Comparison of ENCODE assay signal across 11 cellular contexts in the genomic region with DNA sequence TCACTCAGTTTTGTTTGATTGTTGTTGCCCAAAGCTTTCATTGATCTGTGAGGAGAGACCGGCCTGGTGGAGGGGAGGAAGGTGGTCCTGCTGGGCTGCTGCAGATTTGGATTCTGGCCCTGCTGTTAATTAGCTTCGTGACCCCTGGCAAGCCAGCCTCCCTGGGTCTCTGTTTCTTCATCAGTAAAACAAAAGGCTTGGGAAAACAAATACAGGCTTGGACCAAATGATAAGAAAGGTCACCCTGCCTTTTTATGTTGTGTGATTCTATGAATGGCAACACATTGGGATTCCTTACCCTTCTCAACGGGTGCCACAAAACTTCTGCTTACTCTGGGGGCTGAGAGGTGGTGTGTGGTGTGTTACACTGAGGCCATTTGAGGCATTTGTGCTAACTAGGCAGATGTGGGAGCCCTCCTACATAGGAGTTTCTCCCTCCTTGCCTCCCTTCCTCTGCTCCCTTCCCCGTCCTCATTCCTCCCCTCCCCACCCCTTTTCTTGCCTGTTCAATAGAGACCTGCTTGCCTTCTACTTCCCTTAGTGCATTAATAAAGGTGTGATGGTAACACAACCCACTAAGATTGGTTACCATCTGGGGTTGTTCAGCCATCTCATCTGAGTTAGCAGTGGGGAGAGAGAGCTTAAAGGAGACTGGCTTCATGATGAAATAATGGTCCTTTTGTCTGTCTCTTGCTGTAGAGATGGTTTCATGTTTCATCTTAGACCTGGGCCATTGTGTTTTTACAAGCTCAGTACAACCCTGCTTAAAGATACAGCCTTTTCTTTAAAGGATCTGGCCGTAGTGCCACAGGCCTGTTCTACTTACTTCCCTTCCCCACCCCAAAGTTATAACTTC.
DNase-seq lines count a peak whose midpoint lies in the region; ATAC-seq and TF ChIP-seq lines count a peak whose summit lies in the region.
"Had no signal": no experiment of that assay in that cellular context is flagged by ENCODE, and none has a peak within 500 bp of the region (broad histone marks: within the 10 kb centered on the region; RNA-seq: fewer than 3 reads in every experiment).

No MANE protein-coding gene starts in this region.

- H4K8ac ChIP-seq in H9 (replicated peaks; ENCODE audit: insufficient read length, low read depth, low read length): no peak overlapping the region
- peak overlapping the region; percentile 68 for H4K8ac ChIP-seq in trophoblast cell (ENCODE audit: low read depth, low read length)

- H2BK12ac ChIP-seq in H9 (ENCODE audit: insufficient read length, low read depth, low read length) (no peak overlapping the region), trophoblast cell (ENCODE audit: low read length) (peak overlapping the region; percentile 97)

- H3K27me3 ChIP-seq in H9 (ENCODE audit: insufficient read depth, low read length): no peaks in the 10 kb centered on the region
- no peaks in the 10 kb centered on the region for H3K27me3 ChIP-seq in trophoblast cell (ENCODE audit: insufficient read depth, low read length)

- no CpG with 5 or more reads among the region's 5 CpGs for WGBS in H9 (ENCODE audit: extremely low coverage, insufficient read length, low lambda C conversion rate)
- no CpG with 5 or more reads among the region's 5 CpGs for WGBS in trophoblast cell (ENCODE audit: extremely low coverage, insufficient coverage, insufficient read length)

- in situ Hi-C loops in SK-MEL-5 (cut with HindIII; ENCODE audit: low pct_unique_long_range_greater_than_20kb, low sequenced_read_pairs): no loop called here

- DNase-seq in H9: no peak
- peak; percentile 83 for DNase-seq in SK-MEL-5 (ENCODE audit: low read depth, low spot score)
- DNase-seq in fibroblast of villous mesenchyme (ENCODE audit: low read depth): peak; percentile 55
- DNase-seq in trophoblast cell: no peak
- no peak for DNase-seq in immature natural killer cell
- DNase-seq in stimulated activated CD4-positive, alpha-beta T cell treated with anti-CD3 and anti-CD28 coated beads, Interleukin-2, amount 100 ng/mL, for 48 hours: no peak
- no peak for DNase-seq in coronary artery (ENCODE audit: low spot score)

- H3K14ac ChIP-seq in H9 (ENCODE audit: insufficient read depth, low read length) (no peak overlapping the region), trophoblast cell (ENCODE audit: low read length) (peak overlapping the region; percentile 89)

- ATAC-seq in GM19395 (IDR thresholded peaks at IDR 0.05; ENCODE audit: unreplicated experiment): no peak

- H3K27ac ChIP-seq in H9 (ENCODE audit: insufficient read length, low read depth, low read length) (no peak overlapping the region), trophoblast cell (ENCODE audit: low read depth, low read length) (peak overlapping the region; percentile 74), coronary artery (no peak overlapping the region)
- H3K27ac ChIP-seq: SK-N-MC had no signal

- H3K4me3 Mint-ChIP-seq in H9 (peak overlapping the region in 1 of 2 experiments; percentile 48; a peak in 2 of 5 replicates), immature natural killer cell (no peak overlapping the region)
- H3K4me3 Mint-ChIP-seq: activated T-helper 1 cell treated with anti-CD3 and anti-CD28 coated beads, Interleukin-12 subunit alpha, Interleukin-12 subunit beta, Interleukin-2, Interleukin-4 antibody, amounts not matched to agents 30 ng/mL and 10 ng/mL and 1 ng/mL, durations not matched to agents 14 hours and 24 hours and 36 hours; IgD-negative memory B cell had no signal

- H3K23me2 ChIP-seq in H9 (ENCODE audit: insufficient read length, low read depth, low read length, poor library complexity, severe bottlenecking): no peaks in the 10 kb centered on the region

- no peak overlapping the region for H3T11ph ChIP-seq in H9 (ENCODE audit: low read length)

- peak overlapping the region; percentile 39 for H4K12ac ChIP-seq in trophoblast cell (ENCODE audit: low read depth, low read length)

- H2AK5ac ChIP-seq in H9 (ENCODE audit: insufficient read length, low read length) (no peak overlapping the region), trophoblast cell (ENCODE audit: low read length) (peak overlapping the region; percentile 87)

- H4K5ac ChIP-seq in H9 (ENCODE audit: insufficient read length, low read depth, low read length): no peak overlapping the region

- no peak overlapping the region for H3K4ac ChIP-seq in H9 (ENCODE audit: low read depth, low read length)
- peak overlapping the region; percentile 16 for H3K4ac ChIP-seq in trophoblast cell (ENCODE audit: low read depth, low read length)

- no peaks in the 10 kb centered on the region; a peak in 1 of 7 replicates for H3K36me3 Mint-ChIP-seq in H9 (ENCODE audit: insufficient read depth in 1 of 3, low read depth in 3 of 3)
- no peaks in the 10 kb centered on the region for H3K36me3 Mint-ChIP-seq in immature natural killer cell
- H3K36me3 Mint-ChIP-seq: IgD-negative memory B cell had no signal

- no peak overlapping the region for H2BK15ac ChIP-seq in H9 (ENCODE audit: low read depth, low read length)

- TF ChIP-seq CTCF in H9 (conservative IDR thresholded peaks at IDR 0.05) (no peak), fibroblast of villous mesenchyme (IDR thresholded peaks at IDR 0.05; ENCODE audit: insufficient read depth, low read depth, low read length) (no peak), coronary artery (IDR thresholded peaks at IDR 0.05) (no peak)

- H3K4me3 ChIP-seq in fibroblast of villous mesenchyme (ENCODE audit: low read depth, low read length) (no peak overlapping the region), trophoblast cell (ENCODE audit: low read depth, low read length) (no peak overlapping the region), coronary artery (no peak overlapping the region)
- H3K4me3 ChIP-seq: SK-N-MC had no signal

- H4K91ac ChIP-seq in H9 (ENCODE audit: insufficient read length, low read depth, low read length): no peak overlapping the region
- H4K91ac ChIP-seq in trophoblast cell (ENCODE audit: low read depth, low read length): peak overlapping the region; percentile 64

- H3K4me1 ChIP-seq in H9 (ENCODE audit: insufficient read depth, low read length) (peaks cover 7% of the 10 kb centered on the region; the same call in 1 of the 2 replicates), trophoblast cell (ENCODE audit: control insufficient read depth in 1 of 2, insufficient read depth in 2 of 2, low read length in 2 of 2) (peaks cover 21 to 22% of the 10 kb centered on the region in 2 experiments)

- H3K79me2 ChIP-seq in H9 (ENCODE audit: insufficient read depth, low read length) (no peaks in the 10 kb centered on the region), trophoblast cell (ENCODE audit: control insufficient read depth, insufficient read depth, low read length, poor library complexity) (peaks cover 7% of the 10 kb centered on the region)

- H3K18ac ChIP-seq in H9 (ENCODE audit: insufficient read length, low read depth, low read length) (peak overlapping the region; percentile 8), trophoblast cell (ENCODE audit: low read length) (peak overlapping the region; percentile 45)

- H3K79me1 ChIP-seq in H9 (ENCODE audit: insufficient read depth, low read depth, low read length, poor library complexity, severe bottlenecking) (no peaks in the 10 kb centered on the region), trophoblast cell (ENCODE audit: low read length) (peaks cover 16% of the 10 kb centered on the region)

- H3K56ac ChIP-seq in H9 (ENCODE audit: insufficient read length, low read depth, low read length): no peak overlapping the region

- H3K23ac ChIP-seq in H9 (ENCODE audit: insufficient read length, low read depth, low read length) (no peak overlapping the region), trophoblast cell (ENCODE audit: low read length) (no peak overlapping the region)

- peak overlapping the region; percentile 4 for H3K4me2 ChIP-seq in H9 (ENCODE audit: insufficient read depth, insufficient read length, low read length)
- peak overlapping the region; percentile 3 for H3K4me2 ChIP-seq in trophoblast cell (ENCODE audit: low read length)

- H3K27me3 Mint-ChIP-seq in H9 (ENCODE audit: low read depth): no peaks in the 10 kb centered on the region
- peaks cover 0 to 3% (median 0%) of the 10 kb centered on the region in 3 donors for H3K27me3 Mint-ChIP-seq in immature natural killer cell (ENCODE audit: low read depth in 3 of 3)

- peaks cover 2% of the 10 kb centered on the region in 2 experiments for H3K36me3 ChIP-seq in trophoblast cell (ENCODE audit: control insufficient read depth in 1 of 2, insufficient read depth in 2 of 2, low read length in 2 of 2)

- no peak overlapping the region for H2BK20ac ChIP-seq in H9 (ENCODE audit: low read depth, low read length, poor library complexity, severe bottlenecking)

- H3K9me3 ChIP-seq in H9 (ENCODE audit: control insufficient read depth, low read depth, low read length) (no peaks in the 10 kb centered on the region), trophoblast cell (ENCODE audit: insufficient read depth, low read depth, low read length) (no peaks in the 10 kb centered on the region)

- H2BK120ac ChIP-seq in H9 (ENCODE audit: low read depth, low read length, poor library complexity, severe bottlenecking): no peak overlapping the region
- H2BK120ac ChIP-seq in trophoblast cell (ENCODE audit: insufficient read depth, low read length, poor library complexity): peak overlapping the region; percentile 82

- H3K9me3 Mint-ChIP-seq in H9 (no peaks in the 10 kb centered on the region), immature natural killer cell (no peaks in the 10 kb centered on the region)
- H3K9me3 Mint-ChIP-seq: activated T-helper 1 cell treated with anti-CD3 and anti-CD28 coated beads, Interleukin-12 subunit alpha, Interleukin-12 subunit beta, Interleukin-2, Interleukin-4 antibody, amounts not matched to agents 30 ng/mL and 10 ng/mL and 1 ng/mL, durations not matched to agents 14 hours and 24 hours and 36 hours; IgD-negative memory B cell had no signal

- no peaks in the 10 kb centered on the region for H4K20me1 ChIP-seq in H9 (ENCODE audit: control insufficient read depth, insufficient read depth, insufficient read length)

- H2AFZ ChIP-seq in H9 (ENCODE audit: low read length) (no peak overlapping the region), trophoblast cell (ENCODE audit: insufficient read depth, low read length, poor library complexity) (no peak overlapping the region)

- H2BK5ac ChIP-seq in H9 (ENCODE audit: insufficient read length, low read length) (no peak overlapping the region), trophoblast cell (ENCODE audit: low read depth, low read length, poor library complexity) (peak overlapping the region; percentile 71)

- no peak overlapping the region for H3K9ac ChIP-seq in H9 (ENCODE audit: extremely low read depth, insufficient read length, low read length)
- H3K9ac ChIP-seq in trophoblast cell (ENCODE audit: low read length): no peak overlapping the region

- H3K27ac Mint-ChIP-seq in H9 (peak overlapping the region in 2 of 3 experiments; percentile 45 to 91; a peak in 3 of 7 replicates), immature natural killer cell (no peak overlapping the region)
- H3K27ac Mint-ChIP-seq: activated T-helper 1 cell treated with anti-CD3 and anti-CD28 coated beads, Interleukin-12 subunit alpha, Interleukin-12 subunit beta, Interleukin-2, Interleukin-4 antibody, amounts not matched to agents 30 ng/mL and 10 ng/mL and 1 ng/mL, durations not matched to agents 14 hours and 24 hours and 36 hours had no signal

- H3K4me1 Mint-ChIP-seq in H9: peaks cover 29 to 33% of the 10 kb centered on the region in 2 experiments
- no peaks in the 10 kb centered on the region for H3K4me1 Mint-ChIP-seq in immature natural killer cell

Comparison
In these comparisons a context has a peak if more than half of its experiments do, and no peak if none do; other contexts are left out.
1. DNase-seq: peak in SK-MEL-5 (single experiment) and fibroblast of villous mesenchyme (single experiment); none in H9 (single experiment), trophoblast cell (0 of 2), immature natural killer cell (0 of 3), stimulated activated CD4-positive, alpha-beta T cell treated with anti-CD3 and anti-CD28 coated beads, Interleukin-2, amount 100 ng/mL, for 48 hours (0 of 2) and coronary artery (single experiment).
2. H3K27ac Mint-ChIP-seq: peak in H9 (2 of 3); none in immature natural killer cell (0 of 6).